Comparison of ENCODE assay signal across 35 cellular contexts in the genomic region with DNA sequence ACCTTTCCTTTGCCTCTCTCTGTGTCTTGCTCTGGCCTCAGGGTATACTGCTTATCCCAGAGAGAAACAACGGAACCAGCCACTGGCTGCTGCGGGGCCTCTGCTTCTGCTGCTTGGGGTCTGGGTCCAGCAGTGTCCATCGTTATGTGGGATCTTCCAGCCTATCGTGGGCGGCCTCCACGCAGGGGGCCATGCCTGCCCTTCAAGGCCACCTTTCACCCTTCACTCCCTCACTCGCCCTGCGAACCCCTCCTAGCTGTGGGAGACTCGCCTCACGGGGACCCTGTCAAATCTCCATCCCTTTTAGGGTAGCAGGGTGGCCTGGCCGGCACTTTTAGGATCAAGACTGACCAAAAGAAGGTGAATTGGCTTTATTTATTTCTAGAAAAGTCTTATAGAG.
"Had no signal": no experiment of that assay in that cellular context is flagged by ENCODE, and none has a peak within 500 bp of the region (broad histone marks: within the 10 kb centered on the region; RNA-seq: fewer than 3 reads in every experiment).

No MANE protein-coding gene starts in this region.

- H3K4me1 Mint-ChIP-seq: activated CD4-positive, alpha-beta memory T cell treated with anti-CD3 and anti-CD28 coated beads, Interleukin-2, amount 10 ng/mL, durations not matched to agents 7 days and 5 days; activated CD8-positive, alpha-beta memory T cell treated with anti-CD3 and anti-CD28 coated beads, Interleukin-2, amount 10 ng/mL, durations not matched to agents 7 days and 5 days; activated naive CD8-positive, alpha-beta T cell treated with anti-CD3 and anti-CD28 coated beads, Interleukin-2, amount 10 ng/mL, durations not matched to agents 7 days and 5 days had no signal

- H3K4me3 ChIP-seq: ascending aorta, breast epithelium, MG63, PC-9 had no signal

- H3K9me3 Mint-ChIP-seq: activated B cell treated with CpG ODN at 0.5 μM for 24 hours; activated CD4-positive, alpha-beta memory T cell treated with anti-CD3 and anti-CD28 coated beads, Interleukin-2, amount 10 ng/mL, durations not matched to agents 7 days and 5 days; activated naive CD8-positive, alpha-beta T cell treated with anti-CD3 and anti-CD28 coated beads, Interleukin-2, amount 10 ng/mL, durations not matched to agents 7 days and 5 days had no signal

- ATAC-seq: activated CD8-positive, alpha-beta memory T cell treated with anti-CD3 and anti-CD28 coated beads, Interleukin-2, amount 10 ng/mL, durations not matched to agents 7 days and 5 days had no signal

- H3K4me2 ChIP-seq: PC-9 had no signal

- H3K27me3 ChIP-seq: ascending aorta, MG63 had no signal

- DNase-seq: activated B cell treated with CpG ODN at 0.5 μM for 24 hours; activated CD4-positive, alpha-beta memory T cell treated with anti-CD3 and anti-CD28 coated beads, Interleukin-2, amount 10 ng/mL, durations not matched to agents 7 days and 5 days; activated CD4-positive, alpha-beta T cell treated with anti-CD3 and anti-CD28 coated beads for 48 hours; activated CD4-positive, CD25-positive, alpha-beta regulatory T cell treated with anti-CD3 and anti-CD28 coated beads, Interleukin-2, amount 50 U/mL, for 72 hours; activated CD8-positive, alpha-beta memory T cell treated with anti-CD3 and anti-CD28 coated beads for 24 hours; activated CD8-positive, alpha-beta memory T cell treated with anti-CD3 and anti-CD28 coated beads, Interleukin-2, amount 10 ng/mL, durations not matched to agents 7 days and 5 days; activated CD8-positive, alpha-beta memory T cell treated with anti-CD3 and anti-CD28 coated beads, Interleukin-2, amount 50 U/mL, for 48 hours; activated effector memory CD4-positive, alpha-beta T cell treated with Interleukin-2 at 50 U/mL for 16 hours; activated naive CD4-positive, alpha-beta T cell treated with anti-CD3 and anti-CD28 coated beads, Interleukin-2, amount 50 U/mL, for 16 hours; activated naive CD8-positive, alpha-beta T cell treated with anti-CD3 and anti-CD28 coated beads, Interleukin-2, amount 10 ng/mL, durations not matched to agents 7 days and 5 days; activated T-cell treated with anti-CD3 and anti-CD28 coated beads, Interleukin-2, amount 50 U/mL, for 48 hours; amygdala; Kasumi-1; KG1; MG63; NCI-H1048; NCI-H1105 treated with DMSO at 0.1 percent for 48 hours; NCI-H1436; NCI-H1694; NCI-H1930; NCI-H2081 treated with DMSO at 0.1 percent for 48 hours; NCI-H510A; NCI-H526; NCI-H748 treated with DMSO at 0.1 percent for 48 hours; NK-92 treated with Interleukin-12 subunit alpha and Interleukin-12 subunit beta, amount 100 ng/mL, for 24 hours; PC-9; Right ventricle myocardium superior; SW 1271; T-helper 1 cell; T-helper 2 cell; T-helper 9 cell had no signal

- H2AFZ ChIP-seq: PC-9 had no signal

- H3K9me3 ChIP-seq: ascending aorta, breast epithelium, MG63 had no signal

- H3K4me1 ChIP-seq: ascending aorta, breast epithelium had no signal

- H3K36me3 ChIP-seq: ascending aorta, breast epithelium, MG63 had no signal

- H3K27ac Mint-ChIP-seq: activated B cell treated with CpG ODN at 0.5 μM for 24 hours; activated CD4-positive, alpha-beta memory T cell treated with anti-CD3 and anti-CD28 coated beads, Interleukin-2, amount 10 ng/mL, durations not matched to agents 7 days and 5 days; activated CD8-positive, alpha-beta memory T cell treated with anti-CD3 and anti-CD28 coated beads, Interleukin-2, amount 10 ng/mL, durations not matched to agents 7 days and 5 days; activated naive CD8-positive, alpha-beta T cell treated with anti-CD3 and anti-CD28 coated beads, Interleukin-2, amount 10 ng/mL, durations not matched to agents 7 days and 5 days had no signal

- H3K4me3 Mint-ChIP-seq: activated B cell treated with CpG ODN at 0.5 μM for 24 hours; activated CD4-positive, alpha-beta memory T cell treated with anti-CD3 and anti-CD28 coated beads, Interleukin-2, amount 10 ng/mL, durations not matched to agents 7 days and 5 days; activated CD8-positive, alpha-beta memory T cell treated with anti-CD3 and anti-CD28 coated beads, Interleukin-2, amount 10 ng/mL, durations not matched to agents 7 days and 5 days; activated naive CD8-positive, alpha-beta T cell treated with anti-CD3 and anti-CD28 coated beads, Interleukin-2, amount 10 ng/mL, durations not matched to agents 7 days and 5 days had no signal

- H3K36me3 Mint-ChIP-seq: activated CD8-positive, alpha-beta memory T cell treated with anti-CD3 and anti-CD28 coated beads, Interleukin-2, amount 10 ng/mL, durations not matched to agents 7 days and 5 days; activated naive CD8-positive, alpha-beta T cell treated with anti-CD3 and anti-CD28 coated beads, Interleukin-2, amount 10 ng/mL, durations not matched to agents 7 days and 5 days had no signal

- H3K27ac ChIP-seq: ascending aorta, breast epithelium, PC-9, RWPE1, VCaP had no signal

- H3K27me3 Mint-ChIP-seq: activated B cell treated with CpG ODN at 0.5 μM for 24 hours; activated CD4-positive, alpha-beta memory T cell treated with anti-CD3 and anti-CD28 coated beads, Interleukin-2, amount 10 ng/mL, durations not matched to agents 7 days and 5 days; activated CD8-positive, alpha-beta memory T cell treated with anti-CD3 and anti-CD28 coated beads, Interleukin-2, amount 10 ng/mL, durations not matched to agents 7 days and 5 days; activated naive CD8-positive, alpha-beta T cell treated with anti-CD3 and anti-CD28 coated beads, Interleukin-2, amount 10 ng/mL, durations not matched to agents 7 days and 5 days had no signal
